Comparison of ENCODE assay signal across 1 cellular context in genomic region chr13:49585220-49586157, GRCh38.
TF ChIP-seq lines count a peak whose summit lies in the region.

Gene RCBTB1 (minus strand): TSS chr13:49585558. CDS start chr13:49567279, 18,279 bp downstream.

TF ChIP-seq in K562, 482 proteins besides CTCF, POLR2A, EP300 and RAD21 (continued from another document and continues in another):
- no peak for TF ChIP-seq BCLAF1 (IDR thresholded peaks at IDR 0.05; ENCODE audit: borderline replicate concordance in 1 of 2, control insufficient read depth in 1 of 2, low read depth in 2 of 2, low read length in 1 of 2)
- peak; percentile 61 for TF ChIP-seq FOS (IDR thresholded peaks at IDR 0.05; ENCODE audit: extremely low read depth, insufficient read length)
- TF ChIP-seq SP2 (IDR thresholded peaks at IDR 0.05; ENCODE audit: extremely low read depth, low read depth, low read length, poor library complexity, severe bottlenecking): no peak
- TF ChIP-seq YBX1 (IDR thresholded peaks at IDR 0.05): no peak
- TF ChIP-seq CBFA2T2 (conservative IDR thresholded peaks at IDR 0.05): peak; percentile 74
- TF ChIP-seq, protein P1, sequence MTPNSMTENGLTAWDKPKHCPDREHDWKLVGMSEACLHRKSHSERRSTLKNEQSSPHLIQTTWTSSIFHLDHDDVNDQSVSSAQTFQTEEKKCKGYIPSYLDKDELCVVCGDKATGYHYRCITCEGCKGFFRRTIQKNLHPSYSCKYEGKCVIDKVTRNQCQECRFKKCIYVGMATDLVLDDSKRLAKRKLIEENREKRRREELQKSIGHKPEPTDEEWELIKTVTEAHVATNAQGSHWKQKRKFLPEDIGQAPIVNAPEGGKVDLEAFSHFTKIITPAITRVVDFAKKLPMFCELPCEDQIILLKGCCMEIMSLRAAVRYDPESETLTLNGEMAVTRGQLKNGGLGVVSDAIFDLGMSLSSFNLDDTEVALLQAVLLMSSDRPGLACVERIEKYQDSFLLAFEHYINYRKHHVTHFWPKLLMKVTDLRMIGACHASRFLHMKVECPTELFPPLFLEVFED (CRISPR knock-in tag; conservative IDR thresholded peaks at IDR 0.05): no peak
- TF ChIP-seq YY1 (IDR thresholded peaks at IDR 0.05; ENCODE audit: borderline replicate concordance in 1 of 3, control insufficient read depth in 1 of 3, extremely low read depth in 1 of 3, insufficient read depth in 3 of 3, insufficient read length in 1 of 3, insufficient replicate concordance in 2 of 3, low read depth in 1 of 3, low read length in 2 of 3): peak in 1 of 3 experiments; percentile 17
- no peak for TF ChIP-seq ZNF277 (CRISPR knock-in tag; IDR thresholded peaks at IDR 0.05; ENCODE audit: borderline replicate concordance)
- TF ChIP-seq GATAD2A (IDR thresholded peaks at IDR 0.05): no peak
- TF ChIP-seq SREBF1 (IDR thresholded peaks at IDR 0.05; ENCODE audit: borderline replicate concordance, low read depth, low read length): no peak
- no peak for TF ChIP-seq BRCA1 (IDR thresholded peaks at IDR 0.05)
- no peak for TF ChIP-seq BRCA1 (CRISPR knock-in tag; IDR thresholded peaks at IDR 0.05)
- TF ChIP-seq, protein P2, sequence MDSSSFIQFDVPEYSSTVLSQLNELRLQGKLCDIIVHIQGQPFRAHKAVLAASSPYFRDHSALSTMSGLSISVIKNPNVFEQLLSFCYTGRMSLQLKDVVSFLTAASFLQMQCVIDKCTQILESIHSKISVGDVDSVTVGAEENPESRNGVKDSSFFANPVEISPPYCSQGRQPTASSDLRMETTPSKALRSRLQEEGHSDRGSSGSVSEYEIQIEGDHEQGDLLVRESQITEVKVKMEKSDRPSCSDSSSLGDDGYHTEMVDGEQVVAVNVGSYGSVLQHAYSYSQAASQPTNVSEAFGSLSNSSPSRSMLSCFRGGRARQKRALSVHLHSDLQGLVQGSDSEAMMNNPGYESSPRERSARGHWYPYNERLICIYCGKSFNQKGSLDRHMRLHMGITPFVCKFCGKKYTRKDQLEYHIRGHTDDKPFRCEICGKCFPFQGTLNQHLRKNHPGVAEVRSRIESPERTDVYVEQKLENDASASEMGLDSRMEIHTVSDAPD (CRISPR knock-in tag; IDR thresholded peaks at IDR 0.05): no peak
- TF ChIP-seq POLR2B (IDR thresholded peaks at IDR 0.05; ENCODE audit: low read depth, partially characterized antibody): no peak
- TF ChIP-seq ZNF436 (CRISPR knock-in tag; IDR thresholded peaks at IDR 0.05): no peak
- TF ChIP-seq ZNF778 (CRISPR knock-in tag; IDR thresholded peaks at IDR 0.05): no peak
- no peak for TF ChIP-seq SREBF2 (CRISPR knock-in tag; IDR thresholded peaks at IDR 0.05)
- no peak for TF ChIP-seq PCBP2 (IDR thresholded peaks at IDR 0.05; ENCODE audit: low read depth, low read length, poor library complexity, severe bottlenecking)
- TF ChIP-seq POLR2G (IDR thresholded peaks at IDR 0.05; ENCODE audit: low read depth, low read length): peak; percentile 77
- TF ChIP-seq, protein P3, sequence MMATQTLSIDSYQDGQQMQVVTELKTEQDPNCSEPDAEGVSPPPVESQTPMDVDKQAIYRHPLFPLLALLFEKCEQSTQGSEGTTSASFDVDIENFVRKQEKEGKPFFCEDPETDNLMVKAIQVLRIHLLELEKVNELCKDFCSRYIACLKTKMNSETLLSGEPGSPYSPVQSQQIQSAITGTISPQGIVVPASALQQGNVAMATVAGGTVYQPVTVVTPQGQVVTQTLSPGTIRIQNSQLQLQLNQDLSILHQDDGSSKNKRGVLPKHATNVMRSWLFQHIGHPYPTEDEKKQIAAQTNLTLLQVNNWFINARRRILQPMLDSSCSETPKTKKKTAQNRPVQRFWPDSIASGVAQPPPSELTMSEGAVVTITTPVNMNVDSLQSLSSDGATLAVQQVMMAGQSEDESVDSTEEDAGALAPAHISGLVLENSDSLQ (IDR thresholded peaks at IDR 0.05): no peak
- no peak for TF ChIP-seq FOXA1 (IDR thresholded peaks at IDR 0.05; ENCODE audit: borderline replicate concordance)
- TF ChIP-seq NFXL1 (CRISPR knock-in tag; IDR thresholded peaks at IDR 0.05): no peak
- TF ChIP-seq CREB5 (CRISPR knock-in tag; IDR thresholded peaks at IDR 0.05): no peak
- TF ChIP-seq ZNF124 (CRISPR knock-in tag; IDR thresholded peaks at IDR 0.05): no peak
- TF ChIP-seq CREBBP (IDR thresholded peaks at IDR 0.05; ENCODE audit: low read depth, low read length): no peak
- TF ChIP-seq ZNF224 (CRISPR knock-in tag; IDR thresholded peaks at IDR 0.05): no peak
- no peak for TF ChIP-seq RHOXF2B (CRISPR knock-in tag; conservative IDR thresholded peaks at IDR 0.05)
- TF ChIP-seq ZNF551 (CRISPR knock-in tag; IDR thresholded peaks at IDR 0.05): no peak
- no peak for TF ChIP-seq STAT6 (CRISPR knock-in tag; IDR thresholded peaks at IDR 0.05)
- TF ChIP-seq RFX1 (IDR thresholded peaks at IDR 0.05): no peak
- TF ChIP-seq ETV5 (CRISPR knock-in tag; IDR thresholded peaks at IDR 0.05; ENCODE audit: low read depth): no peak
- peak; percentile 75; the same call in 1 of the 2 replicates for TF ChIP-seq PHF8 (IDR thresholded peaks at IDR 0.05; ENCODE audit: borderline replicate concordance, low read length)
- no peak for TF ChIP-seq ZNF79 (CRISPR knock-in tag; IDR thresholded peaks at IDR 0.05; ENCODE audit: low read depth)
- no peak for TF ChIP-seq ZNF239 (CRISPR knock-in tag; IDR thresholded peaks at IDR 0.05)
- no peak for TF ChIP-seq RFX7 (CRISPR knock-in tag; IDR thresholded peaks at IDR 0.05)
- TF ChIP-seq SMAD2 (IDR thresholded peaks at IDR 0.05; ENCODE audit: low read depth, low read length): no peak
- no peak for TF ChIP-seq ZNF668 (CRISPR knock-in tag; IDR thresholded peaks at IDR 0.05)
- TF ChIP-seq CBX5 (IDR thresholded peaks at IDR 0.05; ENCODE audit: borderline replicate concordance, low read depth): no peak
- TF ChIP-seq STAG1 (CRISPR knock-in tag; IDR thresholded peaks at IDR 0.05; ENCODE audit: borderline replicate concordance): no peak
- TF ChIP-seq SMARCC2 (IDR thresholded peaks at IDR 0.05; ENCODE audit: low read depth): no peak
- no peak for TF ChIP-seq ARNT (IDR thresholded peaks at IDR 0.05)
- no peak for TF ChIP-seq KDM1A (IDR thresholded peaks at IDR 0.05)
- TF ChIP-seq HEY1 (CRISPR knock-in tag; IDR thresholded peaks at IDR 0.05; ENCODE audit: borderline replicate concordance): no peak
- TF ChIP-seq ZZZ3 (IDR thresholded peaks at IDR 0.05): no peak
- TF ChIP-seq RCOR1 (IDR thresholded peaks at IDR 0.05; ENCODE audit: borderline replicate concordance in 1 of 2, low read depth in 2 of 2, low read length in 2 of 2): peak in 1 of 2 experiments; percentile 43; a peak in 1 of 4 replicates
- peak; percentile 82 for TF ChIP-seq ZFX (CRISPR knock-in tag; IDR thresholded peaks at IDR 0.05)
- TF ChIP-seq KHSRP (IDR thresholded peaks at IDR 0.05): no peak
- no peak for TF ChIP-seq CEBPB (tag; IDR thresholded peaks at IDR 0.05)
- no peak for TF ChIP-seq NCOR1 (IDR thresholded peaks at IDR 0.05)
- no peak for TF ChIP-seq MAFG (tag; conservative IDR thresholded peaks at IDR 0.05)
- no peak for TF ChIP-seq FOXK1 (CRISPR knock-in tag; IDR thresholded peaks at IDR 0.05; ENCODE audit: borderline replicate concordance)
- no peak for TF ChIP-seq DACH1 (IDR thresholded peaks at IDR 0.05; ENCODE audit: partially characterized antibody)
- peak in 1 of 2 experiments; percentile 72; a peak in 1 of 4 replicates for TF ChIP-seq SIN3A (IDR thresholded peaks at IDR 0.05; ENCODE audit: borderline replicate concordance in 2 of 2, control insufficient read depth in 1 of 2, low read depth in 2 of 2, low read length in 2 of 2)
- no peak for TF ChIP-seq DNMT1 (IDR thresholded peaks at IDR 0.05)
- no peak for TF ChIP-seq BCOR (IDR thresholded peaks at IDR 0.05)
- no peak for TF ChIP-seq ZNF316 (IDR thresholded peaks at IDR 0.05)
- TF ChIP-seq, protein P4, sequence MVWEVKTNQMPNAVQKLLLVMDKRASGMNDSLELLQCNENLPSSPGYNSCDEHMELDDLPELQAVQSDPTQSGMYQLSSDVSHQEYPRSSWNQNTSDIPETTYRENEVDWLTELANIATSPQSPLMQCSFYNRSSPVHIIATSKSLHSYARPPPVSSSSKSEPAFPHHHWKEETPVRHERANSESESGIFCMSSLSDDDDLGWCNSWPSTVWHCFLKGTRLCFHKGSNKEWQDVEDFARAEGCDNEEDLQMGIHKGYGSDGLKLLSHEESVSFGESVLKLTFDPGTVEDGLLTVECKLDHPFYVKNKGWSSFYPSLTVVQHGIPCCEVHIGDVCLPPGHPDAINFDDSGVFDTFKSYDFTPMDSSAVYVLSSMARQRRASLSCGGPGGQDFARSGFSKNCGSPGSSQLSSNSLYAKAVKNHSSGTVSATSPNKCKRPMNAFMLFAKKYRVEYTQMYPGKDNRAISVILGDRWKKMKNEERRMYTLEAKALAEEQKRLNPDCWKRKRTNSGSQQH (CRISPR knock-in tag; IDR thresholded peaks at IDR 0.05): no peak
- TF ChIP-seq ZBTB7A (IDR thresholded peaks at IDR 0.05; ENCODE audit: borderline replicate concordance, control insufficient read depth, low read depth, low read length): no peak
- no peak for TF ChIP-seq COPS2 (conservative IDR thresholded peaks at IDR 0.05)
- no peak for TF ChIP-seq PREB (CRISPR knock-in tag; IDR thresholded peaks at IDR 0.05)
- no peak for TF ChIP-seq FOSL1 (tag; conservative IDR thresholded peaks at IDR 0.05)
- no peak for TF ChIP-seq PTBP1 (IDR thresholded peaks at IDR 0.05; ENCODE audit: low read depth, low read length)
- 0 out of 2 replicates have a peak, but pooled peaks have one; percentile 31 for TF ChIP-seq GABPB1 (CRISPR knock-in tag; IDR thresholded peaks at IDR 0.05)
